In the genomic region with DNA sequence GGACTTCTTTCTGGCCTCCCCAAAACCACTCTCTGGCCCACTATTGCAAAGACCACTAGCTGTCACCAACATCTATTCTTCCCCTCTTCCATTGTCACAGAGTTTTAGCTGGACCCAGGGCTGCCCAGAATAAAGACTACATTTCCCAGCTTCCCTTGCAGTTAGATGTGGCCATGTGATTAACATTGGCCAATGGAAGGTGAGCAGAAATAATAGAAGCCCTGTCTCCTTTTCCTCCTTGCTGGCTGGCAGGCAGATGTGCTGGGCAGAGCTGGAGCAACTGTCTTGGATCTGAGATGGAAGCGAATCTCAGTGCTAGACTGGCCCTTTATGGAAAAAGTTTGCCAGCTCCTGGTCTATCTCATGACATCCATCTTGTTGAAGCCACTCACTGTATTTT, we compare ENCODE assay signal across 8 cellular contexts.
DNase-seq lines count a peak whose midpoint lies in the region; ATAC-seq and TF ChIP-seq lines count a peak whose summit lies in the region.

No MANE protein-coding gene starts in this region.

- H2BK120ac ChIP-seq in IMR-90 (ENCODE audit: low read depth, low read length), result no peak overlapping the region

- H3K56ac ChIP-seq in IMR-90 (ENCODE audit: extremely low read depth, insufficient read depth, low read length), result no peak overlapping the region

- no peaks in the 10 kb centered on the region for H3K9me1 ChIP-seq in IMR-90 (ENCODE audit: insufficient read depth, low read length)

- H3K27ac ChIP-seq in IMR-90 (ENCODE audit: insufficient read depth, low read length) (no peak overlapping the region), smooth muscle cell (ENCODE audit: low read depth) (no peak overlapping the region)

- no peaks in the 10 kb centered on the region for H3K4me1 ChIP-seq in IMR-90 (ENCODE audit: control insufficient read depth, insufficient read depth, low read length)
- no peaks in the 10 kb centered on the region for H3K4me1 ChIP-seq in smooth muscle cell (ENCODE audit: low read depth)

- H3K9me3 ChIP-seq in IMR-90 (ENCODE audit: control insufficient read depth, insufficient read depth, low read length) (no peaks in the 10 kb centered on the region), smooth muscle cell (replicated peaks; ENCODE audit: low read depth) (no peaks in the 10 kb centered on the region)

- no peak overlapping the region for H2AK5ac ChIP-seq in IMR-90 (ENCODE audit: low read depth, low read length)

- no peak for TF ChIP-seq POLR2A in IMR-90 (IDR thresholded peaks at IDR 0.05; ENCODE audit: low read depth, low read length)

- H3K4me2 ChIP-seq in IMR-90 (ENCODE audit: low read depth, low read length), result no peak overlapping the region
- no peak overlapping the region for H3K4me2 ChIP-seq in smooth muscle cell

- H4K5ac ChIP-seq in IMR-90 (ENCODE audit: low read depth, low read length), result no peak overlapping the region

- H3K79me1 ChIP-seq in IMR-90 (ENCODE audit: low read depth in 1 of 2, low read length in 2 of 2), result no peaks in the 10 kb centered on the region

- H3K79me2 ChIP-seq in smooth muscle cell (ENCODE audit: low read depth), result no peaks in the 10 kb centered on the region

- in situ Hi-C loops in IMR-90 (cut with MboI; ENCODE audit: low sequenced_read_pairs), result no loop called here

- ATAC-seq in IMR-90 (ENCODE audit: low read depth) (peak; percentile 81), SK-N-SH treated with all-trans-retinoic acid at 6 μM for 48 hours (peak; percentile 80), HG03342 (IDR thresholded peaks at IDR 0.05; ENCODE audit: unreplicated experiment) (no peak)

- CTCF ChIA-PET in IMR-90 (lab: Yijun Ruan, JAX), result interaction anchor here (0.8 kb wide), 1 partner anchor 9 kb away, joined by 4 read pairs; no protein-coding TSS in a partner anchor

- H3K27me3 ChIP-seq in IMR-90 (ENCODE audit: control insufficient read depth, insufficient read depth, low read length) (peaks cover 33% of the 10 kb centered on the region), smooth muscle cell (ENCODE audit: low read depth) (peaks cover 8% of the 10 kb centered on the region)

- no peak overlapping the region for H4K8ac ChIP-seq in IMR-90 (ENCODE audit: low read depth in 2 of 2, low read length in 2 of 2)

- TF ChIP-seq CTCF in IMR-90 (conservative IDR thresholded peaks at IDR 0.05; ENCODE audit: low read depth, low read length) (no peak), smooth muscle cell (IDR thresholded peaks at IDR 0.05; ENCODE audit: borderline replicate concordance, insufficient read depth, poor library complexity, severe bottlenecking) (no peak)

- no peak overlapping the region for H2AFZ ChIP-seq in IMR-90 (replicated peaks; ENCODE audit: low read length, poor library complexity)
- H2AFZ ChIP-seq in smooth muscle cell (ENCODE audit: low read depth), result no peak overlapping the region

- H2BK20ac ChIP-seq in IMR-90 (ENCODE audit: low read depth, low read length), result no peak overlapping the region

- H3K18ac ChIP-seq in IMR-90 (ENCODE audit: low read depth, low read length), result no peak overlapping the region

- H2AK9ac ChIP-seq in IMR-90 (replicated peaks; ENCODE audit: low read depth, low read length, poor library complexity), result no peak overlapping the region

- no peak overlapping the region for H3K14ac ChIP-seq in IMR-90 (replicated peaks; ENCODE audit: low read depth, low read length)

- no peak overlapping the region for H4K91ac ChIP-seq in IMR-90 (ENCODE audit: insufficient read depth, low read depth, low read length)

- H3K23ac ChIP-seq in IMR-90 (ENCODE audit: low read depth, low read length), result no peak overlapping the region

- H3K9ac ChIP-seq in IMR-90 (ENCODE audit: low read depth, low read length) (no peak overlapping the region), smooth muscle cell (ENCODE audit: low read depth) (no peak overlapping the region)

- no peak overlapping the region for H2BK15ac ChIP-seq in IMR-90 (ENCODE audit: low read depth, low read length)

- H2BK5ac ChIP-seq in IMR-90 (ENCODE audit: low read depth, low read length, poor library complexity, severe bottlenecking), result no peak overlapping the region

- WGBS in IMR-90 (ENCODE audit: extremely low coverage in 2 of 2, insufficient read length in 1 of 2), 2 experiments, result 100% methylated on average over 1 of the region's 1 CpG; no CpG with 5 or more reads in 1 of the 2 experiments
- WGBS in smooth muscle cell (ENCODE audit: low lambda C conversion rate), result 33% methylated on average over 1 of the region's 1 CpG

- TF ChIP-seq RAD21 in IMR-90 (IDR thresholded peaks at IDR 0.05; ENCODE audit: low read length), result no peak

- intact Hi-C loops in IMR-90 (cut with micrococcal nuclease), result loop anchor here (10.0 kb wide), 1 partner anchor 99 kb away; the partner anchor contains the start of gene KCNB1

- H3K4me3 ChIP-seq in IMR-90 (ENCODE audit: insufficient read depth, low read depth, low read length) (no peak overlapping the region), smooth muscle cell (no peak overlapping the region)

- POLR2A ChIA-PET in IMR-90 (lab: Charles Lee; ENCODE audit: unreplicated experiment), result no interaction called here

- dilution Hi-C loops in IMR-90 (cut with HindIII; ENCODE audit: low sequenced_read_pairs, unreplicated experiment), result no loop called here

- H3K36me3 ChIP-seq in IMR-90 (ENCODE audit: control insufficient read depth, insufficient read depth, low read length) (no peaks in the 10 kb centered on the region), smooth muscle cell (ENCODE audit: low read depth) (no peaks in the 10 kb centered on the region)

- H3K4ac ChIP-seq in IMR-90 (ENCODE audit: low read depth, low read length), result no peak overlapping the region

- peak; percentile 75 for DNase-seq in DMS53 (lab: John Stamatoyannopoulos, UW)
- peak; percentile 22 for DNase-seq in IMR-90
- DNase-seq in iPS DF 19.7 (ENCODE audit: low read depth, low spot score), result peak; percentile 38
- DNase-seq in smooth muscle cell (lab: John Stamatoyannopoulos, UW; ENCODE audit: unreplicated experiment), result no peak
- no peak for DNase-seq in activated CD8-positive, alpha-beta memory T cell treated with anti-CD3 and anti-CD28 coated beads for 24 hours
- no peak for DNase-seq in activated effector memory CD4-positive, alpha-beta T cell treated with anti-CD3 and anti-CD28 coated beads, Interleukin-2, amount 50 U/mL, for 16 hours

- no peaks in the 10 kb centered on the region for H3F3A ChIP-seq in smooth muscle cell (ENCODE audit: low read depth)

- no TSS peak for BruUV-seq in IMR-90 (replicated peaks; lab: Mats Ljungman, UMichigan)

- H4K20me1 ChIP-seq in IMR-90 (ENCODE audit: insufficient read depth, low read length) (no peaks in the 10 kb centered on the region), smooth muscle cell (ENCODE audit: low read depth) (no peaks in the 10 kb centered on the region)

TF ChIP-seq in IMR-90, 13 proteins besides CTCF, POLR2A, EP300 and RAD21:
- TF ChIP-seq, protein P1, sequence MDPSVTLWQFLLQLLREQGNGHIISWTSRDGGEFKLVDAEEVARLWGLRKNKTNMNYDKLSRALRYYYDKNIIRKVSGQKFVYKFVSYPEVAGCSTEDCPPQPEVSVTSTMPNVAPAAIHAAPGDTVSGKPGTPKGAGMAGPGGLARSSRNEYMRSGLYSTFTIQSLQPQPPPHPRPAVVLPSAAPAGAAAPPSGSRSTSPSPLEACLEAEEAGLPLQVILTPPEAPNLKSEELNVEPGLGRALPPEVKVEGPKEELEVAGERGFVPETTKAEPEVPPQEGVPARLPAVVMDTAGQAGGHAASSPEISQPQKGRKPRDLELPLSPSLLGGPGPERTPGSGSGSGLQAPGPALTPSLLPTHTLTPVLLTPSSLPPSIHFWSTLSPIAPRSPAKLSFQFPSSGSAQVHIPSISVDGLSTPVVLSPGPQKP (IDR thresholded peaks at IDR 0.05; ENCODE audit: borderline replicate concordance, low read depth, low read length), result no peak
- TF ChIP-seq USF2 (IDR thresholded peaks at IDR 0.05; ENCODE audit: low read depth, low read length), result peak; percentile 94
TF ChIP-seq in IMR-90: peak in this region for 1.

TF ChIP-seq in SK-N-SH treated with all-trans-retinoic acid at 6 μM for 48 hours, 23 proteins besides CTCF, POLR2A, EP300 and RAD21 (continues in another document):
- TF ChIP-seq PPARA (CRISPR knock-in tag; IDR thresholded peaks at IDR 0.05; ENCODE audit: borderline replicate concordance) (no peak), ZNF565 (CRISPR knock-in tag; conservative IDR thresholded peaks at IDR 0.05; ENCODE audit: low read depth) (no peak), BACH2 (CRISPR knock-in tag; IDR thresholded peaks at IDR 0.05; ENCODE audit: borderline replicate concordance) (no peak), ZFP30 (CRISPR knock-in tag; IDR thresholded peaks at IDR 0.05) (no peak), ZC3H10 (CRISPR knock-in tag; IDR thresholded peaks at IDR 0.05) (no peak), TOX (CRISPR knock-in tag; IDR thresholded peaks at IDR 0.05; ENCODE audit: borderline replicate concordance) (no peak), ARNTL (CRISPR knock-in tag; IDR thresholded peaks at IDR 0.05; ENCODE audit: borderline replicate concordance, low read depth) (no peak), ZNF70 (CRISPR knock-in tag; IDR thresholded peaks at IDR 0.05) (no peak), ZNF8 (CRISPR knock-in tag; IDR thresholded peaks at IDR 0.05) (no peak), TCF4 (CRISPR knock-in tag; IDR thresholded peaks at IDR 0.05; ENCODE audit: borderline replicate concordance) (no peak)
- TF ChIP-seq, protein P2, sequence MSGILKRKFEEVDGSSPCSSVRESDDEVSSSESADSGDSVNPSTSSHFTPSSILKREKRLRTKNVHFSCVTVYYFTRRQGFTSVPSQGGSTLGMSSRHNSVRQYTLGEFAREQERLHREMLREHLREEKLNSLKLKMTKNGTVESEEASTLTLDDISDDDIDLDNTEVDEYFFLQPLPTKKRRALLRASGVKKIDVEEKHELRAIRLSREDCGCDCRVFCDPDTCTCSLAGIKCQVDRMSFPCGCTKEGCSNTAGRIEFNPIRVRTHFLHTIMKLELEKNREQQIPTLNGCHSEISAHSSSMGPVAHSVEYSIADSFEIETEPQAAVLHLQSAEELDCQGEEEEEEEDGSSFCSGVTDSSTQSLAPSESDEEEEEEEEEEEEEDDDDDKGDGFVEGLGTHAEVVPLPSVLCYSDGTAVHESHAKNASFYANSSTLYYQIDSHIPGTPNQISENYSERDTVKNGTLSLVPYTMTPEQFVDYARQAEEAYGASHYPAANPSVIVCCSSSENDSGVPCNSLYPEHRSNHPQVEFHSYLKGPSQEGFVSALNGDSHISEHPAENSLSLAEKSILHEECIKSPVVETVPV (CRISPR knock-in tag; IDR thresholded peaks at IDR 0.05), result no peak

Comparison
In these comparisons a context has a peak if more than half of its experiments do, and no peak if none do; other contexts are left out.
1. DNase-seq: peak in DMS53 (single experiment), IMR-90 (single experiment) and iPS DF 19.7 (single experiment); none in smooth muscle cell (single experiment), activated CD8-positive, alpha-beta memory T cell treated with anti-CD3 and anti-CD28 coated beads for 24 hours (single experiment) and activated effector memory CD4-positive, alpha-beta T cell treated with anti-CD3 and anti-CD28 coated beads, Interleukin-2, amount 50 U/mL, for 16 hours (single experiment).